Comparison of ENCODE assay signal across 8 cellular contexts in genomic region chr12:39272934-39273770, GRCh38.
DNase-seq lines count a peak whose midpoint lies in the region; ATAC-seq, FAIRE-seq and TF ChIP-seq lines count a peak whose summit lies in the region.

No MANE protein-coding gene starts in this region.

- H3K9ac ChIP-seq in endothelial cell of umbilical vein (replicated peaks; ENCODE audit: extremely low read depth, insufficient read depth, low read length) (no peak overlapping the region), neural cell (ENCODE audit: low read length) (no peak overlapping the region)

- no peak overlapping the region for H3K4me2 ChIP-seq in endothelial cell of umbilical vein (ENCODE audit: insufficient read depth, low read length)
- H3K4me2 ChIP-seq in neural cell (ENCODE audit: low read length), result no peak overlapping the region

- H3K27me3 ChIP-seq in endothelial cell of umbilical vein (ENCODE audit: control insufficient read depth in 2 of 2, insufficient read depth in 2 of 2, low read length in 2 of 2) (peaks cover 7 to 9% of the 10 kb centered on the region in 2 experiments), neural cell (ENCODE audit: insufficient read depth, low read depth, low read length) (no peaks in the 10 kb centered on the region)

- TF ChIP-seq EP300 in neural cell (conservative IDR thresholded peaks at IDR 0.05; ENCODE audit: poor library complexity, severe bottlenecking), result no peak

- no peak overlapping the region for H3K27ac ChIP-seq in endothelial cell of umbilical vein (ENCODE audit: insufficient read depth, low read depth, low read length)
- no peak overlapping the region for H3K27ac ChIP-seq in neural cell (ENCODE audit: low read length)

- TF ChIP-seq CTCF in endothelial cell of umbilical vein (IDR thresholded peaks at IDR 0.05; ENCODE audit: extremely low read depth in 1 of 2, insufficient read depth in 1 of 2, low read depth in 1 of 2, low read length in 2 of 2) (peak; percentile 57 to 67), neural cell (IDR thresholded peaks at IDR 0.05; ENCODE audit: poor library complexity, severe bottlenecking) (peak; percentile 79)

- CTCF ChIA-PET in endothelial cell of umbilical vein (lab: Charles Lee), result interaction anchor here (0.6 to 7.3 kb wide), 46 partner anchors 9 to 1134 kb away, joined by 3 to 302 read pairs (median 4); partner anchors contain the start of genes ALG10B and CPNE8

- no peaks in the 10 kb centered on the region for H3K36me3 ChIP-seq in endothelial cell of umbilical vein (ENCODE audit: control insufficient read depth in 2 of 2, extremely low read depth in 1 of 2, insufficient read depth in 2 of 2, low read length in 2 of 2)
- no peaks in the 10 kb centered on the region for H3K36me3 ChIP-seq in neural cell (ENCODE audit: insufficient read depth, low read length)

- peak in 2 of 3 donors; percentile 16 to 37 for DNase-seq in stimulated activated CD4-positive, alpha-beta T cell treated with anti-CD3 and anti-CD28 coated beads, Interleukin-12 subunit alpha, Interleukin-12 subunit beta, amount 100 ng/mL, for 48 hours (ENCODE audit: low read depth in 2 of 3, low spot score in 1 of 3)
- DNase-seq in stimulated activated CD4-positive, alpha-beta T cell treated with anti-CD3 and anti-CD28 coated beads, Interleukin-12 subunit alpha, Interleukin-12 subunit beta, amount 100 ng/mL, for 4 hours, result no peak
- peak; percentile 70 for DNase-seq in HT-29 (ENCODE audit: low spot score)
- peak; percentile 14 for DNase-seq in SHP77 treated with DMSO at 0.1 percent for 48 hours (lab: John Stamatoyannopoulos, UW)
- DNase-seq in endothelial cell of umbilical vein (ENCODE audit: low read depth, low spot score), result peak; percentile 67
- DNase-seq in activated naive CD4-positive, alpha-beta T cell treated with anti-CD3 and anti-CD28 coated beads, Interleukin-2, amount 50 U/mL, for 16 hours, result no peak

- no peaks in the 10 kb centered on the region for H4K20me1 ChIP-seq in endothelial cell of umbilical vein (replicated peaks; ENCODE audit: control insufficient read depth, extremely low read depth, insufficient read depth, low read length)
- no peaks in the 10 kb centered on the region for H4K20me1 ChIP-seq in neural cell (ENCODE audit: insufficient read depth)

- peak; percentile 80 for TF ChIP-seq RAD21 in neural cell (conservative IDR thresholded peaks at IDR 0.05)

- intact Hi-C loops in endothelial cell of umbilical vein (cut with micrococcal nuclease), result loop anchor here (1.0 to 5.0 kb wide), 7 partner anchors 128 to 1136 kb away; partner anchors contain the start of gene CPNE8

- no peaks in the 10 kb centered on the region for H3K9me2 ChIP-seq in neural cell (ENCODE audit: insufficient read depth, low read length)

- H2AFZ ChIP-seq in endothelial cell of umbilical vein (ENCODE audit: low read depth, low read length) (no peak overlapping the region), neural cell (ENCODE audit: low read depth, low read length) (no peak overlapping the region)

- no peak for ATAC-seq in GM21528 (IDR thresholded peaks at IDR 0.05; ENCODE audit: low FRiP score, unreplicated experiment)

- H3K9me3 ChIP-seq in endothelial cell of umbilical vein (replicated peaks; ENCODE audit: control insufficient read depth, insufficient read depth, low read length), result no peaks in the 10 kb centered on the region
- H3K9me3 ChIP-seq in neural cell (ENCODE audit: low read length), result no peaks in the 10 kb centered on the region

- POLR2A ChIA-PET in endothelial cell of umbilical vein (lab: Charles Lee), result no interaction called here

- H3K9me1 ChIP-seq in endothelial cell of umbilical vein (replicated peaks; ENCODE audit: control insufficient read depth, extremely low read depth, insufficient read depth, low read length), result no peaks in the 10 kb centered on the region

- no peak for TF ChIP-seq POLR2A in endothelial cell of umbilical vein (IDR thresholded peaks at IDR 0.05; ENCODE audit: low read depth, low read length)

- no peak overlapping the region for H3K4me3 ChIP-seq in endothelial cell of umbilical vein (replicated peaks in 1 of 3; ENCODE audit: insufficient read depth in 1 of 3, low read depth in 1 of 3, low read length in 3 of 3)
- no peak overlapping the region for H3K4me3 ChIP-seq in neural cell (ENCODE audit: low read length)

- no peaks in the 10 kb centered on the region for H3K4me1 ChIP-seq in endothelial cell of umbilical vein (ENCODE audit: control insufficient read depth, extremely low read depth, insufficient read depth, low read length)

- no peaks in the 10 kb centered on the region for H3F3A ChIP-seq in neural cell (ENCODE audit: insufficient read depth, low read length, poor library complexity, severe bottlenecking)

- no peaks in the 10 kb centered on the region for H3K79me2 ChIP-seq in endothelial cell of umbilical vein (ENCODE audit: control insufficient read depth, insufficient read depth, low read length)
- no peaks in the 10 kb centered on the region for H3K79me2 ChIP-seq in neural cell (replicated peaks; ENCODE audit: insufficient read depth, low read length)

- no TSS peak for BruUV-seq in endothelial cell of umbilical vein (replicated peaks; lab: Mats Ljungman, UMichigan)

- FAIRE-seq in endothelial cell of umbilical vein (lab: Jason Lieb, UNC), result peak; percentile 50

- dilution Hi-C loops in endothelial cell of umbilical vein (cut with MboI; ENCODE audit: extremely low pct_ligation_motif_present, low sequenced_read_pairs), result no loop called here

TF ChIP-seq in endothelial cell of umbilical vein, 7 proteins besides CTCF, POLR2A, EP300 and RAD21:
- TF ChIP-seq GATA2 (IDR thresholded peaks at IDR 0.05; ENCODE audit: insufficient read depth, insufficient read length, low read depth, low read length) (no peak), EZH2 (IDR thresholded peaks at IDR 0.05; ENCODE audit: borderline replicate concordance, low read depth, low read length, severe bottlenecking) (no peak), MAX (IDR thresholded peaks at IDR 0.05; ENCODE audit: insufficient read depth, insufficient read length) (no peak), MYC (IDR thresholded peaks at IDR 0.05; ENCODE audit: low read depth, low read length) (no peak), JUN (IDR thresholded peaks at IDR 0.05; ENCODE audit: borderline replicate concordance, insufficient read depth, insufficient read length, low read depth) (no peak), POLR2AphosphoS5 (IDR thresholded peaks at IDR 0.05; ENCODE audit: insufficient read depth, low read depth, low read length) (no peak), FOS (IDR thresholded peaks at IDR 0.05; ENCODE audit: borderline replicate concordance, insufficient read depth, low read length) (no peak)
TF ChIP-seq in endothelial cell of umbilical vein: peak in this region for 0.

TF ChIP-seq in neural cell, 6 proteins besides CTCF, POLR2A, EP300 and RAD21:
- TF ChIP-seq REST (IDR thresholded peaks at IDR 0.05; ENCODE audit: borderline replicate concordance) (no peak), POLR2AphosphoS5 (IDR thresholded peaks at IDR 0.05) (no peak), SMC3 (conservative IDR thresholded peaks at IDR 0.05; ENCODE audit: poor library complexity) (peak; percentile 85), MXI1 (conservative IDR thresholded peaks at IDR 0.05; ENCODE audit: poor library complexity, severe bottlenecking) (no peak)

Comparison
In these comparisons a context has a peak if more than half of its experiments do, and no peak if none do; other contexts are left out.
1. DNase-seq: peak in stimulated activated CD4-positive, alpha-beta T cell treated with anti-CD3 and anti-CD28 coated beads, Interleukin-12 subunit alpha, Interleukin-12 subunit beta, amount 100 ng/mL, for 48 hours (2 of 3), HT-29 (single experiment), SHP77 treated with DMSO at 0.1 percent for 48 hours (single experiment) and endothelial cell of umbilical vein (single experiment); none in stimulated activated CD4-positive, alpha-beta T cell treated with anti-CD3 and anti-CD28 coated beads, Interleukin-12 subunit alpha, Interleukin-12 subunit beta, amount 100 ng/mL, for 4 hours (single experiment) and activated naive CD4-positive, alpha-beta T cell treated with anti-CD3 and anti-CD28 coated beads, Interleukin-2, amount 50 U/mL, for 16 hours (single experiment).